29 cellular contexts compared by ENCODE assay signal in the genomic region with DNA sequence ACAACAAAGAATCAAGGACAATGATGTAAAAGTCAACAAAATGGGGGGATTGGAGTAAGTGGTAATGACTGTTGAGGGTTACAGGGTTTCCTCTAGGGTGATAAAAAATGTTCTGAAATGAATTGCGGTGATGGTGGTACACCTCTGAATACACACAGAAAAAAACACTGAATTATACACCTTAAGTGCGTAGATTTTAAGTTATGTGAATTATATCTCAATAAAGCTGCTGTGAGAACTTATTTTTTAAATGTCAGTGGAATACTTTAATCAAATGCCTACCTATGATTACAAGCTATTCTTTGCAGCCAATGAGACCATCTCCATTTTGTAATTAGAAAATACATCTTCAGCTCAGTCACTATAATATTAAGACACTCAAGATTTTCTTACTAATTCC. TPM values are rescaled to one million over a fixed set of nuclear protein-coding genes. Genes with fewer than 3 reads are reported as not detected.
"Had no signal": no experiment of that assay in that cellular context is flagged by ENCODE, and none has a peak within 500 bp of the region (broad histone marks: within the 10 kb centered on the region; RNA-seq: fewer than 3 reads in every experiment).

No MANE protein-coding gene starts in this region.

- H3K27me3 Mint-ChIP-seq: memory B cell; stimulated activated naive B cell treated with anti-CD40 and anti-IgM and Interleukin-4, amounts not matched to agents 10 μg/mL and 1 μg/mL and 100 μg/mL, for 72 hours had no signal

- H3K4me3 ChIP-seq: dorsolateral prefrontal cortex, esophagus squamous epithelium, heart right ventricle, mucosa of descending colon, psoas muscle, right atrium auricular region, skin epidermis, testis, uterus had no signal

- ATAC-seq: activated CD8-positive, alpha-beta T cell treated with anti-CD3 and anti-CD28 coated beads, Interleukin-2, amount 10 ng/mL, durations not matched to agents 7 days and 5 days; heart right ventricle; left colon; mucosa of descending colon; psoas muscle; stimulated activated naive B cell treated with anti-CD40 and anti-IgM and Interleukin-4, amounts not matched to agents 10 μg/mL and 1 μg/mL and 100 μg/mL, for 72 hours had no signal

- H3K27me3 ChIP-seq: brain microvascular endothelial cell, dorsolateral prefrontal cortex, esophagus squamous epithelium, heart right ventricle, right atrium auricular region, testis, uterus had no signal

- H3K27ac Mint-ChIP-seq: activated CD8-positive, alpha-beta T cell treated with anti-CD3 and anti-CD28 coated beads, Interleukin-2, amount 10 ng/mL, durations not matched to agents 7 days and 5 days; activated T-helper 1 cell treated with anti-CD3 and anti-CD28 coated beads, Interleukin-12 subunit alpha, Interleukin-12 subunit beta, Interleukin-2, Interleukin-4 antibody, amounts not matched to agents 30 ng/mL and 10 ng/mL and 1 ng/mL, durations not matched to agents 14 hours and 24 hours and 36 hours; memory B cell; naive B cell; stimulated activated naive B cell treated with anti-CD40 and anti-IgM and Interleukin-4, amounts not matched to agents 10 μg/mL and 1 μg/mL and 100 μg/mL, for 72 hours had no signal

- H3K9me3 Mint-ChIP-seq: activated T-helper 1 cell treated with anti-CD3 and anti-CD28 coated beads, Interleukin-12 subunit alpha, Interleukin-12 subunit beta, Interleukin-2, Interleukin-4 antibody, amounts not matched to agents 30 ng/mL and 10 ng/mL and 1 ng/mL, durations not matched to agents 14 hours and 24 hours and 36 hours; memory B cell; stimulated activated naive B cell treated with anti-CD40 and anti-IgM and Interleukin-4, amounts not matched to agents 10 μg/mL and 1 μg/mL and 100 μg/mL, for 72 hours had no signal

- DNase-seq: activated CD4-positive, alpha-beta T cell treated with anti-CD3 and anti-CD28 coated beads for 1 hour; activated CD4-positive, alpha-beta T cell treated with anti-CD3 and anti-CD28 coated beads, Interleukin-2, amount 50 U/mL, for 1 hour; activated CD8-positive, alpha-beta T cell treated with anti-CD3 and anti-CD28 coated beads, Interleukin-2, amount 10 ng/mL, durations not matched to agents 7 days and 5 days; activated gamma-delta T cell; activated naive CD4-positive, alpha-beta T cell treated with anti-CD3 and anti-CD28 coated beads, Interleukin-2, amount 50 U/mL, for 16 hours; anterior cingulate cortex; central memory CD4-positive, alpha-beta T cell; dorsolateral prefrontal cortex; esophagus squamous epithelium; heart right ventricle; islet precursor cell; left colon; mucosa of descending colon; naive B cell; psoas muscle; stimulated activated CD4-positive, alpha-beta T cell treated with anti-CD3 and anti-CD28 coated beads, Interleukin-2, amount 100 ng/mL, for 24 hours; stimulated activated CD8-positive, alpha-beta memory T cell treated with anti-CD3 and anti-CD28 coated beads, Interleukin-4, amount 100 ng/mL, for 48 hours; stimulated activated naive B cell treated with anti-CD40 and anti-IgM and Interleukin-4, amounts not matched to agents 10 μg/mL and 1 μg/mL and 100 μg/mL, for 72 hours; T-helper 9 cell; testis; trophoblast cell; uterus had no signal

- H3K4me1 ChIP-seq: testis had no signal

- H3K9me3 ChIP-seq: esophagus squamous epithelium, heart right ventricle, mucosa of descending colon, psoas muscle, right atrium auricular region, testis, uterus had no signal

- H3K27ac ChIP-seq: brain microvascular endothelial cell, psoas muscle, right atrium auricular region, skin epidermis, testis, uterus had no signal

- H3K4me3 Mint-ChIP-seq: activated CD8-positive, alpha-beta T cell treated with anti-CD3 and anti-CD28 coated beads, Interleukin-2, amount 10 ng/mL, durations not matched to agents 7 days and 5 days; activated T-helper 1 cell treated with anti-CD3 and anti-CD28 coated beads, Interleukin-12 subunit alpha, Interleukin-12 subunit beta, Interleukin-2, Interleukin-4 antibody, amounts not matched to agents 30 ng/mL and 10 ng/mL and 1 ng/mL, durations not matched to agents 14 hours and 24 hours and 36 hours; memory B cell; naive B cell; neural crest cell; stimulated activated naive B cell treated with anti-CD40 and anti-IgM and Interleukin-4, amounts not matched to agents 10 μg/mL and 1 μg/mL and 100 μg/mL, for 72 hours had no signal

- FAIRE-seq: colon had no signal

- H3K36me3 ChIP-seq: brain microvascular endothelial cell, esophagus squamous epithelium, heart right ventricle, right atrium auricular region, uterus had no signal

RNA-seq across cellular contexts. Expression of a gene that starts 53.5 kb away (rescaled TPM):
- total RNA-seq: activated CD8-positive, alpha-beta T cell treated with anti-CD3 and anti-CD28 coated beads, Interleukin-2, amount 10 ng/mL, durations not matched to agents 7 days and 5 days; activated T-helper 1 cell treated with anti-CD3 and anti-CD28 coated beads, Interleukin-12 subunit alpha, Interleukin-12 subunit beta, Interleukin-2, Interleukin-4 antibody, amounts not matched to agents 30 ng/mL and 10 ng/mL and 1 ng/mL, durations not matched to agents 14 hours and 24 hours and 36 hours had no signal
